In genomic region chr4:29853843-29854242, GRCh38 we compare ENCODE assay signal across 29 cellular contexts.
A peak's percentile ranks its signal among the peaks of the same experiment; 100 is the strongest.
DNase-seq lines count a peak whose midpoint lies in the region; TF ChIP-seq lines count a peak whose summit lies in the region.
"Had no signal": no experiment of that assay in that cellular context is flagged by ENCODE, and none has a peak within 500 bp of the region (broad histone marks: within the 10 kb centered on the region; RNA-seq: fewer than 3 reads in every experiment).

No MANE protein-coding gene starts in this region.

- no CpG with 5 or more reads among the region's 2 CpGs for WGBS in H9 (ENCODE audit: extremely low coverage, insufficient read length, low lambda C conversion rate)
- WGBS in mesendoderm (ENCODE audit: extremely low coverage, insufficient coverage, low lambda C conversion rate) = no CpG with 5 or more reads among the region's 2 CpGs

- no peak overlapping the region for H3K4ac ChIP-seq in H9 (ENCODE audit: low read depth, low read length)
- no peak overlapping the region for H3K4ac ChIP-seq in mesendoderm (ENCODE audit: low read depth, low read length)

- H3K4me1 Mint-ChIP-seq in H9 = peaks cover 23 to 29% of the 10 kb centered on the region in 2 experiments
- H3K4me1 Mint-ChIP-seq in Calu3 (ENCODE audit: low read depth, unreplicated experiment) = no peaks in the 10 kb centered on the region
- H3K4me1 Mint-ChIP-seq: activated B cell treated with CpG ODN at 0.5 μM for 24 hours; activated CD4-positive, alpha-beta T cell treated with anti-CD3 and anti-CD28 coated beads, Interleukin-2, amount 10 ng/mL, durations not matched to agents 7 days and 5 days; stimulated activated naive B cell treated with anti-CD40 and anti-IgM and Interleukin-4, amounts not matched to agents 10 μg/mL and 1 μg/mL and 100 μg/mL, for 72 hours had no signal

- no peaks in the 10 kb centered on the region for H3K79me1 ChIP-seq in H9 (ENCODE audit: insufficient read depth, low read depth, low read length, poor library complexity, severe bottlenecking)
- H3K79me1 ChIP-seq in mesendoderm (ENCODE audit: low read length) = no peaks in the 10 kb centered on the region

- H3K18ac ChIP-seq in H9 (ENCODE audit: insufficient read length, low read depth, low read length) (no peak overlapping the region), mesendoderm (ENCODE audit: low read length) (no peak overlapping the region)

- H3K27ac ChIP-seq in H9 (ENCODE audit: insufficient read length, low read depth, low read length) (no peak overlapping the region), mesendoderm (ENCODE audit: low read depth, low read length) (no peak overlapping the region)
- H3K27ac ChIP-seq: BLaER1 treated with 17β-estradiol and CSF1 and Interleukin-3, amounts not matched to agents 10 nM and 100 nM; gastroesophageal sphincter; GM23248; hepatocyte; SJSA1 had no signal

- no peak overlapping the region for H3K14ac ChIP-seq in H9 (ENCODE audit: insufficient read depth, low read length)

- H2BK20ac ChIP-seq in H9 (ENCODE audit: low read depth, low read length, poor library complexity, severe bottlenecking) = no peak overlapping the region

- H2AFZ ChIP-seq in H9 (ENCODE audit: low read length) = no peak overlapping the region
- H2AFZ ChIP-seq: GM23248, hepatocyte had no signal

- H3K36me3 Mint-ChIP-seq in H9 (ENCODE audit: insufficient read depth in 1 of 3, low read depth in 3 of 3) = peaks cover 4 to 6% (median 5%) of the 10 kb centered on the region in 3 experiments; a peak in 6 of 7 replicates
- H3K36me3 Mint-ChIP-seq in Calu3 (ENCODE audit: insufficient read depth, unreplicated experiment) = no peaks in the 10 kb centered on the region
- H3K36me3 Mint-ChIP-seq: activated naive CD8-positive, alpha-beta T cell; stimulated activated naive B cell treated with anti-CD40 and anti-IgM and Interleukin-4, amounts not matched to agents 10 μg/mL and 1 μg/mL and 100 μg/mL, for 72 hours; type B pancreatic cell had no signal

- H3K27me3 ChIP-seq in H9 (ENCODE audit: insufficient read depth, low read length) (no peaks in the 10 kb centered on the region), mesendoderm (ENCODE audit: insufficient read depth, low read length, poor library complexity) (no peaks in the 10 kb centered on the region)
- H3K27me3 ChIP-seq: BLaER1 treated with 17β-estradiol and CSF1 and Interleukin-3, amounts not matched to agents 10 nM and 100 nM; gastroesophageal sphincter; hepatocyte; SJSA1 had no signal

- H3K4me3 Mint-ChIP-seq in H9 = no peak overlapping the region
- H3K4me3 Mint-ChIP-seq in Calu3 (ENCODE audit: low read depth, unreplicated experiment) = no peak overlapping the region
- H3K4me3 Mint-ChIP-seq: activated B cell treated with CpG ODN at 0.5 μM for 24 hours; activated CD4-positive, alpha-beta T cell treated with anti-CD3 and anti-CD28 coated beads, Interleukin-2, amount 10 ng/mL, durations not matched to agents 7 days and 5 days; activated naive CD8-positive, alpha-beta T cell; natural killer cell treated with Interleukin-12 subunit alpha and Interleukin-12 subunit beta and Interleukin-15 and Interleukin-18, amount 100 ng/mL, for 72 hours; stimulated activated naive B cell treated with anti-CD40 and anti-IgM and Interleukin-4, amounts not matched to agents 10 μg/mL and 1 μg/mL and 100 μg/mL, for 72 hours; type B pancreatic cell had no signal

- peak; percentile 28 for DNase-seq in H9
- peak; percentile 55 for DNase-seq in NCI-H2029 (lab: John Stamatoyannopoulos, UW)
- DNase-seq in NCI-H748 treated with DMSO at 0.1 percent for 48 hours (lab: John Stamatoyannopoulos, UW) = peak; percentile 94
- peak; percentile 44 for DNase-seq in mesendoderm
- no peak for DNase-seq in SK-N-DZ (ENCODE audit: low spot score)
- DNase-seq in Calu3 = no peak
- DNase-seq in stimulated activated CD4-positive, alpha-beta T cell treated with anti-CD3 and anti-CD28 coated beads, Interleukin-4, amount 100 ng/mL, for 4 hours = no peak
- DNase-seq: activated B cell treated with CpG ODN at 0.5 μM for 24 hours; activated CD4-positive, alpha-beta T cell treated with anti-CD3 and anti-CD28 coated beads, Interleukin-2, amount 10 ng/mL, durations not matched to agents 7 days and 5 days; activated effector memory CD4-positive, alpha-beta T cell treated with Interleukin-2 at 50 U/mL for 16 hours; aorta; DND-41; GM23248; KBM-7; left colon; mucosa of descending colon; NCI-H1105; NCI-H82; RPMI8226; stimulated activated CD4-positive, alpha-beta T cell treated with anti-CD3 and anti-CD28 coated beads, Interleukin-15, amount 100 ng/mL, for 24 hours; stimulated activated naive B cell treated with anti-CD40 and anti-IgM and Interleukin-4, amounts not matched to agents 10 μg/mL and 1 μg/mL and 100 μg/mL, for 72 hours; substantia nigra had no signal

- peaks cover 5 to 9% of the 10 kb centered on the region in 2 experiments for H3K9me3 Mint-ChIP-seq in H9
- H3K9me3 Mint-ChIP-seq in Calu3 (ENCODE audit: low read depth, unreplicated experiment) = no peaks in the 10 kb centered on the region

- H3K4me1 ChIP-seq in H9 (ENCODE audit: insufficient read depth, low read length) = no peaks in the 10 kb centered on the region; the same call in 1 of the 2 replicates
- no peaks in the 10 kb centered on the region for H3K4me1 ChIP-seq in mesendoderm (ENCODE audit: control insufficient read depth, low read depth, low read length)
- H3K4me1 ChIP-seq: BLaER1 treated with 17β-estradiol and CSF1 and Interleukin-3, amounts not matched to agents 10 nM and 100 nM; gastroesophageal sphincter; SJSA1 had no signal

- no peak overlapping the region for H2BK15ac ChIP-seq in H9 (ENCODE audit: low read depth, low read length)
- H2BK15ac ChIP-seq in mesendoderm (replicated peaks; ENCODE audit: low read depth) = no peak overlapping the region

- H4K8ac ChIP-seq in H9 (replicated peaks; ENCODE audit: insufficient read length, low read depth, low read length) (no peak overlapping the region), mesendoderm (ENCODE audit: low read depth, low read length) (no peak overlapping the region)

- CTCF ChIA-PET in Calu3 (lab: Charles Lee) = no interaction called here

- H3K23me2 ChIP-seq in H9 (ENCODE audit: insufficient read length, low read depth, low read length, poor library complexity, severe bottlenecking) = no peaks in the 10 kb centered on the region

- intact Hi-C loops in Calu3 (cut with micrococcal nuclease; ENCODE audit: unreplicated experiment) = no loop called here

- no peaks in the 10 kb centered on the region for H3K79me2 ChIP-seq in H9 (ENCODE audit: insufficient read depth, low read length)
- H3K79me2 ChIP-seq in mesendoderm (ENCODE audit: control insufficient read depth, insufficient read depth, low read length) = no peaks in the 10 kb centered on the region
- H3K79me2 ChIP-seq: hepatocyte had no signal

- H3K9ac ChIP-seq in H9 (ENCODE audit: extremely low read depth, insufficient read length, low read length) (no peak overlapping the region), mesendoderm (ENCODE audit: low read length) (no peak overlapping the region)
- H3K9ac ChIP-seq: BLaER1 treated with 17β-estradiol and CSF1 and Interleukin-3, amounts not matched to agents 10 nM and 100 nM; GM23248 had no signal

- H3K27me3 Mint-ChIP-seq in H9 (ENCODE audit: low read depth) = no peaks in the 10 kb centered on the region
- H3K27me3 Mint-ChIP-seq in Calu3 (ENCODE audit: unreplicated experiment) = no peaks in the 10 kb centered on the region
- H3K27me3 Mint-ChIP-seq: activated B cell treated with CpG ODN at 0.5 μM for 24 hours; activated CD4-positive, alpha-beta T cell treated with anti-CD3 and anti-CD28 coated beads, Interleukin-2, amount 10 ng/mL, durations not matched to agents 7 days and 5 days; activated naive CD8-positive, alpha-beta T cell; natural killer cell treated with Interleukin-12 subunit alpha and Interleukin-12 subunit beta and Interleukin-15 and Interleukin-18, amount 100 ng/mL, for 72 hours; stimulated activated naive B cell treated with anti-CD40 and anti-IgM and Interleukin-4, amounts not matched to agents 10 μg/mL and 1 μg/mL and 100 μg/mL, for 72 hours; type B pancreatic cell had no signal

- TF ChIP-seq CTCF in H9 (conservative IDR thresholded peaks at IDR 0.05) (no peak), Calu3 (IDR thresholded peaks at IDR 0.05; ENCODE audit: unreplicated experiment) (no peak)

- H4K20me1 ChIP-seq in H9 (ENCODE audit: control insufficient read depth, insufficient read depth, insufficient read length) = no peaks in the 10 kb centered on the region
- H4K20me1 ChIP-seq: BLaER1 treated with 17β-estradiol and CSF1 and Interleukin-3, amounts not matched to agents 10 nM and 100 nM had no signal

- H3K4me2 ChIP-seq in H9 (ENCODE audit: insufficient read depth, insufficient read length, low read length) = no peak overlapping the region
- no peak overlapping the region for H3K4me2 ChIP-seq in mesendoderm (ENCODE audit: low read length)
- H3K4me2 ChIP-seq: BLaER1 treated with 17β-estradiol and CSF1 and Interleukin-3, amounts not matched to agents 10 nM and 100 nM; hepatocyte had no signal

- no peaks in the 10 kb centered on the region for H3K36me3 ChIP-seq in mesendoderm (ENCODE audit: control insufficient read depth, insufficient read depth, low read length)
- H3K36me3 ChIP-seq: BLaER1 treated with 17β-estradiol and CSF1 and Interleukin-3, amounts not matched to agents 10 nM and 100 nM; gastroesophageal sphincter; SJSA1 had no signal

- H3T11ph ChIP-seq in H9 (ENCODE audit: low read length) = no peak overlapping the region

- H4K5ac ChIP-seq in H9 (ENCODE audit: insufficient read length, low read depth, low read length) = no peak overlapping the region
- H4K5ac ChIP-seq in mesendoderm (ENCODE audit: low read length) = no peak overlapping the region

- H3K56ac ChIP-seq in H9 (ENCODE audit: insufficient read length, low read depth, low read length) (no peak overlapping the region), mesendoderm (ENCODE audit: low read length) (no peak overlapping the region)

- H3K23ac ChIP-seq in H9 (ENCODE audit: insufficient read length, low read depth, low read length) (no peak overlapping the region), mesendoderm (ENCODE audit: low read length) (no peak overlapping the region)

- H3K9me3 ChIP-seq in H9 (ENCODE audit: control insufficient read depth, low read depth, low read length) = no peaks in the 10 kb centered on the region
- H3K9me3 ChIP-seq: gastroesophageal sphincter, SJSA1 had no signal

- no peak overlapping the region for H2BK12ac ChIP-seq in H9 (ENCODE audit: insufficient read length, low read depth, low read length)

- H3K27ac Mint-ChIP-seq in H9 (no peak overlapping the region), Calu3 (ENCODE audit: unreplicated experiment) (no peak overlapping the region)
- H3K27ac Mint-ChIP-seq: activated B cell treated with CpG ODN at 0.5 μM for 24 hours; activated CD4-positive, alpha-beta T cell treated with anti-CD3 and anti-CD28 coated beads, Interleukin-2, amount 10 ng/mL, durations not matched to agents 7 days and 5 days; activated naive CD8-positive, alpha-beta T cell; natural killer cell treated with Interleukin-12 subunit alpha and Interleukin-12 subunit beta and Interleukin-15 and Interleukin-18, amount 100 ng/mL, for 72 hours; stimulated activated naive B cell treated with anti-CD40 and anti-IgM and Interleukin-4, amounts not matched to agents 10 μg/mL and 1 μg/mL and 100 μg/mL, for 72 hours; type B pancreatic cell had no signal

- H2AK5ac ChIP-seq in H9 (ENCODE audit: insufficient read length, low read length) = no peak overlapping the region
- no peak overlapping the region for H2AK5ac ChIP-seq in mesendoderm (ENCODE audit: low read length)

- no peak overlapping the region for H3K4me3 ChIP-seq in mesendoderm (ENCODE audit: low read length)
- H3K4me3 ChIP-seq: BLaER1 treated with 17β-estradiol and CSF1 and Interleukin-3, amounts not matched to agents 10 nM and 100 nM; gastroesophageal sphincter; GM23248; hepatocyte; mucosa of descending colon; SJSA1 had no signal

- no peak overlapping the region for H4K91ac ChIP-seq in H9 (ENCODE audit: insufficient read length, low read depth, low read length)

- no TSS peak for BruUV-seq in Calu3 (replicated peaks; lab: Mats Ljungman, UMichigan)

- H2BK120ac ChIP-seq in H9 (ENCODE audit: low read depth, low read length, poor library complexity, severe bottlenecking) (no peak overlapping the region), mesendoderm (ENCODE audit: low read depth, low read length) (no peak overlapping the region)

- no peak overlapping the region for H2BK5ac ChIP-seq in H9 (ENCODE audit: insufficient read length, low read length)
- no peak overlapping the region for H2BK5ac ChIP-seq in mesendoderm (ENCODE audit: low read length)

Comparison
In these comparisons a context has a peak if more than half of its experiments do, and no peak if none do; other contexts are left out.
1. DNase-seq: peak in H9 (single experiment), NCI-H2029 (single experiment), NCI-H748 treated with DMSO at 0.1 percent for 48 hours (single experiment) and mesendoderm (single experiment); none in SK-N-DZ (single experiment), Calu3 (single experiment) and stimulated activated CD4-positive, alpha-beta T cell treated with anti-CD3 and anti-CD28 coated beads, Interleukin-4, amount 100 ng/mL, for 4 hours (0 of 2).